In the genomic region with DNA sequence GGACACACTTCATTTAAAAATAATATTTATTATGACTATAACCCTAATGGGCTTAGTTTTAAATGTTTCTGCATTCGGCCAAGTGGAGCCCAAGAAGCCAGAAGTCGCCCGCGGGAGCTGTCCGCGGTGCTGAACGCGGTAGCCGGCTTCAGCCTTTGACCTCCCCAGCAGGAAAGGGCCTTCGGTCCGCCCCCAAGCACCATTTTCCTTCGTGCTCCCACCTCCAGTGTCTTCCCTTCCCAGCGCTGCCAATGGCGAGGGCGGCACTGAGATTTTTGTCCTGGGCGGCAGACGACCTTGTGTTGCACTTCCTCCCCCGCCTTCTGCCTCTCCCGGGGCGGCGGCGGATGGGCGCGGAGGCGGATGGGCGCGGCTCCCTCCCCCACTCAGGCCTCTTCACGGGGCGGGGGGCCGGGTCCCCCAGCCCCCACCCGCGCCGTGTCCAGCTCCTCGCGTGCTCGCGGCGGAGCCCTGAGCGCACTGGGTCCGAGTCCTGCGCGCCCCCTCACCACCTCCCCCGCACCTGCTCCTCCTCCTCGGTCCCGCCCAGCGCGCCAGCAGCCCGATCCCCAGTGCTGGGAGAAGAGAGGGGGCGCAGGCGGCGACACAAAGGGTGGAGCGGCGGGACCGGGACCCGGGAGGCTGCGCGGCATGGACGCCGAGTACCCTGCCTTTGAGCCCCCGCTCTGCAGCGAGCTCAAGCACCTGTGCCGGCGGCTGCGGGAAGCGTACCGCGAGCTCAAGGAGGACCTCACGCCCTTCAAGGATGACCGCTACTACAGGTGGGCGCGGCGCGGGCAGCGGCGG, we compare ENCODE assay signal across 1 cellular context.
TF ChIP-seq lines count a peak whose summit lies in the region.

No MANE protein-coding gene starts in this region.

TF ChIP-seq in HepG2, 621 proteins besides CTCF, POLR2A, EP300 and RAD21 (continued from another document and continues in another):
- TF ChIP-seq, protein P1, sequence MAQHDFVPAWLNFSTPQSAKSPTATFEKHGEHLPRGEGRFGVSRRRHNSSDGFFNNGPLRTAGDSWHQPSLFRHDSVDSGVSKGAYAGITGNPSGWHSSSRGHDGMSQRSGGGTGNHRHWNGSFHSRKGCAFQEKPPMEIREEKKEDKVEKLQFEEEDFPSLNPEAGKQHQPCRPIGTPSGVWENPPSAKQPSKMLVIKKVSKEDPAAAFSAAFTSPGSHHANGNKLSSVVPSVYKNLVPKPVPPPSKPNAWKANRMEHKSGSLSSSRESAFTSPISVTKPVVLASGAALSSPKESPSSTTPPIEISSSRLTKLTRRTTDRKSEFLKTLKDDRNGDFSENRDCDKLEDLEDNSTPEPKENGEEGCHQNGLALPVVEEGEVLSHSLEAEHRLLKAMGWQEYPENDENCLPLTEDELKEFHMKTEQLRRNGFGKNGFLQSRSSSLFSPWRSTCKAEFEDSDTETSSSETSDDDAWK (CRISPR knock-in tag; IDR thresholded peaks at IDR 0.05), result no peak
- TF ChIP-seq SALL2 (CRISPR knock-in tag; IDR thresholded peaks at IDR 0.05) (peak; percentile 95; the same call in 1 of the 2 replicates), ZNF207 (IDR thresholded peaks at IDR 0.05; ENCODE audit: borderline replicate concordance) (no peak), DMAP1 (CRISPR knock-in tag; IDR thresholded peaks at IDR 0.05) (peak; percentile 61), ZNF577 (CRISPR knock-in tag; IDR thresholded peaks at IDR 0.05; ENCODE audit: borderline replicate concordance, low read depth) (0 out of 2 replicates have a peak, but pooled peaks have one; percentile 6), ZBTB10 (CRISPR knock-in tag; IDR thresholded peaks at IDR 0.05; ENCODE audit: borderline replicate concordance) (peak; percentile 83; the same call in 1 of the 2 replicates), DNMT1 (CRISPR knock-in tag; IDR thresholded peaks at IDR 0.05) (no peak), CAMTA2 (CRISPR knock-in tag; IDR thresholded peaks at IDR 0.05; ENCODE audit: borderline replicate concordance) (peak; percentile 48; the same call in 1 of the 2 replicates), ZFX (CRISPR knock-in tag; IDR thresholded peaks at IDR 0.05; ENCODE audit: low read depth) (peak; percentile 35; the same call in 1 of the 2 replicates), CEBPG (CRISPR knock-in tag; IDR thresholded peaks at IDR 0.05) (peak; percentile 17; the same call in 1 of the 2 replicates), CEBPB (IDR thresholded peaks at IDR 0.05; ENCODE audit: borderline replicate concordance, low read depth, low read length) (no peak), ZNF607 (CRISPR knock-in tag; IDR thresholded peaks at IDR 0.05; ENCODE audit: borderline replicate concordance) (peak; percentile 98), HOMEZ (CRISPR knock-in tag; IDR thresholded peaks at IDR 0.05; ENCODE audit: low read depth) (peak; percentile 75; the same call in 1 of the 2 replicates), FOXA3 (CRISPR knock-in tag; IDR thresholded peaks at IDR 0.05) (peak; percentile 76), ZNF678 (CRISPR knock-in tag; IDR thresholded peaks at IDR 0.05) (0 out of 2 replicates have a peak, but pooled peaks have one; percentile 39), ZSCAN31 (CRISPR knock-in tag; IDR thresholded peaks at IDR 0.05; ENCODE audit: low read depth) (peak; percentile 98), ZNF296 (CRISPR knock-in tag; conservative IDR thresholded peaks at IDR 0.05) (peak; percentile 96), FLYWCH1 (CRISPR knock-in tag; IDR thresholded peaks at IDR 0.05) (peak; percentile 80; the same call in 1 of the 2 replicates), XRCC5 (optimal IDR thresholded peaks at IDR 0.05; ENCODE audit: low read length) (peak; percentile 89), ARNTL (CRISPR knock-in tag; IDR thresholded peaks at IDR 0.05) (peak; percentile 65; the same call in 1 of the 2 replicates), SMARCE1 (IDR thresholded peaks at IDR 0.05; ENCODE audit: borderline replicate concordance) (no peak), CERS6 (CRISPR knock-in tag; IDR thresholded peaks at IDR 0.05) (peak; percentile 58; the same call in 1 of the 2 replicates), NONO (IDR thresholded peaks at IDR 0.05) (no peak), NONO (CRISPR knock-in tag; conservative IDR thresholded peaks at IDR 0.05) (no peak; the same call in none of the 2 replicates), KDM5B (CRISPR knock-in tag; IDR thresholded peaks at IDR 0.05; ENCODE audit: borderline replicate concordance) (peak; percentile 98), PRPF4 (IDR thresholded peaks at IDR 0.05; ENCODE audit: low read depth, low read length, poor library complexity, severe bottlenecking) (no peak), THAP11 (CRISPR knock-in tag; IDR thresholded peaks at IDR 0.05) (peak; percentile 86), SNAPC5 (CRISPR knock-in tag; IDR thresholded peaks at IDR 0.05; ENCODE audit: borderline replicate concordance) (peak; percentile 95), ZNF615 (CRISPR knock-in tag; IDR thresholded peaks at IDR 0.05; ENCODE audit: borderline replicate concordance) (no peak), ZNF251 (CRISPR knock-in tag; IDR thresholded peaks at IDR 0.05) (no peak), ZNF891 (CRISPR knock-in tag; IDR thresholded peaks at IDR 0.05) (peak; percentile 94)
- TF ChIP-seq, protein P2, sequence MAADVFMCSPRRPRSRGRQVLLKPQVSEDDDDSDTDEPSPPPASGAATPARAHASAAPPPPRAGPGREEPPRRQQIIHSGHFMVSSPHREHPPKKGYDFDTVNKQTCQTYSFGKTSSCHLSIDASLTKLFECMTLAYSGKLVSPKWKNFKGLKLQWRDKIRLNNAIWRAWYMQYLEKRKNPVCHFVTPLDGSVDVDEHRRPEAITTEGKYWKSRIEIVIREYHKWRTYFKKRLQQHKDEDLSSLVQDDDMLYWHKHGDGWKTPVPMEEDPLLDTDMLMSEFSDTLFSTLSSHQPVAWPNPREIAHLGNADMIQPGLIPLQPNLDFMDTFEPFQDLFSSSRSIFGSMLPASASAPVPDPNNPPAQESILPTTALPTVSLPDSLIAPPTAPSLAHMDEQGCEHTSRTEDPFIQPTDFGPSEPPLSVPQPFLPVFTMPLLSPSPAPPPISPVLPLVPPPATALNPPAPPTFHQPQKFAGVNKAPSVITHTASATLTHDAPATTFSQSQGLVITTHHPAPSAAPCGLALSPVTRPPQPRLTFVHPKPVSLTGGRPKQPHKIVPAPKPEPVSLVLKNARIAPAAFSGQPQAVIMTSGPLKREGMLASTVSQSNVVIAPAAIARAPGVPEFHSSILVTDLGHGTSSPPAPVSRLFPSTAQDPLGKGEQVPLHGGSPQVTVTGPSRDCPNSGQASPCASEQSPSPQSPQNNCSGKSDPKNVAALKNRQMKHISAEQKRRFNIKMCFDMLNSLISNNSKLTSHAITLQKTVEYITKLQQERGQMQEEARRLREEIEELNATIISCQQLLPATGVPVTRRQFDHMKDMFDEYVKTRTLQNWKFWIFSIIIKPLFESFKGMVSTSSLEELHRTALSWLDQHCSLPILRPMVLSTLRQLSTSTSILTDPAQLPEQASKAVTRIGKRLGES (CRISPR knock-in tag; IDR thresholded peaks at IDR 0.05; ENCODE audit: borderline replicate concordance), result peak; percentile 97
- TF ChIP-seq, protein P3, sequence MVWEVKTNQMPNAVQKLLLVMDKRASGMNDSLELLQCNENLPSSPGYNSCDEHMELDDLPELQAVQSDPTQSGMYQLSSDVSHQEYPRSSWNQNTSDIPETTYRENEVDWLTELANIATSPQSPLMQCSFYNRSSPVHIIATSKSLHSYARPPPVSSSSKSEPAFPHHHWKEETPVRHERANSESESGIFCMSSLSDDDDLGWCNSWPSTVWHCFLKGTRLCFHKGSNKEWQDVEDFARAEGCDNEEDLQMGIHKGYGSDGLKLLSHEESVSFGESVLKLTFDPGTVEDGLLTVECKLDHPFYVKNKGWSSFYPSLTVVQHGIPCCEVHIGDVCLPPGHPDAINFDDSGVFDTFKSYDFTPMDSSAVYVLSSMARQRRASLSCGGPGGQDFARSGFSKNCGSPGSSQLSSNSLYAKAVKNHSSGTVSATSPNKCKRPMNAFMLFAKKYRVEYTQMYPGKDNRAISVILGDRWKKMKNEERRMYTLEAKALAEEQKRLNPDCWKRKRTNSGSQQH (CRISPR knock-in tag; IDR thresholded peaks at IDR 0.05; ENCODE audit: low read depth), result peak; percentile 97
- TF ChIP-seq, protein P4, sequence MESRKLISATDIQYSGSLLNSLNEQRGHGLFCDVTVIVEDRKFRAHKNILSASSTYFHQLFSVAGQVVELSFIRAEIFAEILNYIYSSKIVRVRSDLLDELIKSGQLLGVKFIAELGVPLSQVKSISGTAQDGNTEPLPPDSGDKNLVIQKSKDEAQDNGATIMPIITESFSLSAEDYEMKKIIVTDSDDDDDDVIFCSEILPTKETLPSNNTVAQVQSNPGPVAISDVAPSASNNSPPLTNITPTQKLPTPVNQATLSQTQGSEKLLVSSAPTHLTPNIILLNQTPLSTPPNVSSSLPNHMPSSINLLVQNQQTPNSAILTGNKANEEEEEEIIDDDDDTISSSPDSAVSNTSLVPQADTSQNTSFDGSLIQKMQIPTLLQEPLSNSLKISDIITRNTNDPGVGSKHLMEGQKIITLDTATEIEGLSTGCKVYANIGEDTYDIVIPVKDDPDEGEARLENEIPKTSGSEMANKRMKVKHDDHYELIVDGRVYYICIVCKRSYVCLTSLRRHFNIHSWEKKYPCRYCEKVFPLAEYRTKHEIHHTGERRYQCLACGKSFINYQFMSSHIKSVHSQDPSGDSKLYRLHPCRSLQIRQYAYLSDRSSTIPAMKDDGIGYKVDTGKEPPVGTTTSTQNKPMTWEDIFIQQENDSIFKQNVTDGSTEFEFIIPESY (CRISPR knock-in tag; IDR thresholded peaks at IDR 0.05), result no peak; the same call in 1 of the 2 replicates
- TF ChIP-seq, protein P5, sequence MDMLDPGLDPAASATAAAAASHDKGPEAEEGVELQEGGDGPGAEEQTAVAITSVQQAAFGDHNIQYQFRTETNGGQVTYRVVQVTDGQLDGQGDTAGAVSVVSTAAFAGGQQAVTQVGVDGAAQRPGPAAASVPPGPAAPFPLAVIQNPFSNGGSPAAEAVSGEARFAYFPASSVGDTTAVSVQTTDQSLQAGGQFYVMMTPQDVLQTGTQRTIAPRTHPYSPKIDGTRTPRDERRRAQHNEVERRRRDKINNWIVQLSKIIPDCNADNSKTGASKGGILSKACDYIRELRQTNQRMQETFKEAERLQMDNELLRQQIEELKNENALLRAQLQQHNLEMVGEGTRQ (IDR thresholded peaks at IDR 0.05; ENCODE audit: low read depth, low read length), result no peak
- TF ChIP-seq, protein P5 (CRISPR knock-in tag; IDR thresholded peaks at IDR 0.05; ENCODE audit: borderline replicate concordance), result no peak
